8 cellular contexts compared by ENCODE assay signal in genomic region chr19:57746580-57747471, GRCh38. TPM values are rescaled to one million over a fixed set of nuclear protein-coding genes. Genes with fewer than 3 reads are reported as not detected.
A peak's percentile ranks its signal among the peaks of the same experiment; 100 is the strongest.
DNase-seq lines count a peak whose midpoint lies in the region; ATAC-seq, FAIRE-seq and TF ChIP-seq lines count a peak whose summit lies in the region.

Gene ZNF776, plus strand, starts transcription at chr19:57746815. Its CDS starts 244 bp downstream, at chr19:57747059.

- DNase-seq in RCC 7860 (ENCODE audit: low spot score) (peak; percentile 74), activated T-helper 1 cell treated with Interleukin-2 at 50 U/mL for 16 hours (ENCODE audit: low read depth) (peak; percentile 67), fibroblast of mammary gland (ENCODE audit: low read depth) (peak; percentile 91)
- peak; percentile 40 to 90 (median 84) for DNase-seq in naive thymus-derived CD4-positive, alpha-beta T cell

- TF ChIP-seq CTCF in DOHH2 (IDR thresholded peaks at IDR 0.05; ENCODE audit: low read depth, low read length, poor library complexity, severe bottlenecking) (no peak), KMS-11 (conservative IDR thresholded peaks at IDR 0.05; ENCODE audit: low read depth, low read length) (no peak), fibroblast of mammary gland (conservative IDR thresholded peaks at IDR 0.05; ENCODE audit: control insufficient read depth, insufficient read depth, low read depth, low read length) (no peak)

- H3K4me3 Mint-ChIP-seq in naive thymus-derived CD4-positive, alpha-beta T cell = peak within 1 kb of the TSS; percentile 91 to 99 (median 94)
- H3K4me3 Mint-ChIP-seq in stimulated activated memory B cell treated with anti-CD40 and anti-IgM and Interleukin-4, amounts not matched to agents 10 μg/mL and 1 μg/mL and 100 μg/mL, for 72 hours = peak within 1 kb of the TSS; percentile 99

- no peaks in the 10 kb centered on the region for H4K20me1 ChIP-seq in DOHH2 (ENCODE audit: control insufficient read depth, insufficient read depth, low read depth, low read length)
- H4K20me1 ChIP-seq in KMS-11 (ENCODE audit: insufficient read depth) = no peaks in the 10 kb centered on the region

- H3K4me3 ChIP-seq in DOHH2 (ENCODE audit: low read length) (peak within 1 kb of the TSS; percentile 88), KMS-11 (IDR thresholded peaks at IDR 0.05; ENCODE audit: insufficient read depth, low read depth, low read length) (no peak within 1 kb of the TSS), fibroblast of mammary gland (ENCODE audit: control insufficient read depth, low read depth, low read length) (peak within 1 kb of the TSS; percentile 77)
- H3K4me3 ChIP-seq in naive thymus-derived CD4-positive, alpha-beta T cell (ENCODE audit: low read length) = peak within 1 kb of the TSS; percentile 86

- intact Hi-C loops in naive thymus-derived CD4-positive, alpha-beta T cell (cut with micrococcal nuclease) = loop anchor here (1.0 to 5.0 kb wide), 22 partner anchors 20 to 532 kb away; partner anchors contain the start of genes ZNF17 (in 2 of the 2), ZNF551 (in 2 of the 2), ZNF586 (in 2 of the 2) and ZNF671 (in 2 of the 2)

- H3K4me1 Mint-ChIP-seq in naive thymus-derived CD4-positive, alpha-beta T cell = peaks cover 13 to 40% (median 26%) of the 10 kb centered on the region in 7 donors
- peaks cover 31% of the 10 kb centered on the region for H3K4me1 Mint-ChIP-seq in stimulated activated memory B cell treated with anti-CD40 and anti-IgM and Interleukin-4, amounts not matched to agents 10 μg/mL and 1 μg/mL and 100 μg/mL, for 72 hours

- no peaks in the 10 kb centered on the region for H3K27me3 Mint-ChIP-seq in naive thymus-derived CD4-positive, alpha-beta T cell
- H3K27me3 Mint-ChIP-seq in stimulated activated memory B cell treated with anti-CD40 and anti-IgM and Interleukin-4, amounts not matched to agents 10 μg/mL and 1 μg/mL and 100 μg/mL, for 72 hours = no peaks in the 10 kb centered on the region

- H3K27ac Mint-ChIP-seq in naive thymus-derived CD4-positive, alpha-beta T cell = peak within 1 kb of the TSS; percentile 81 to 99 (median 94)
- H3K27ac Mint-ChIP-seq in stimulated activated memory B cell treated with anti-CD40 and anti-IgM and Interleukin-4, amounts not matched to agents 10 μg/mL and 1 μg/mL and 100 μg/mL, for 72 hours = peak within 1 kb of the TSS; percentile 98

- H3K36me3 ChIP-seq in DOHH2 (ENCODE audit: control insufficient read depth, low read length) (peaks cover 39% of the 10 kb centered on the region), KMS-11 (ENCODE audit: insufficient read depth) (peaks cover 8% of the 10 kb centered on the region; the same call in 1 of the 2 replicates)
- peaks cover 12 to 47% (median 34%) of the 10 kb centered on the region in 3 experiments for H3K36me3 ChIP-seq in naive thymus-derived CD4-positive, alpha-beta T cell (ENCODE audit: control insufficient read depth in 2 of 3, insufficient read depth in 3 of 3, low read length in 3 of 3)

- H3K79me2 ChIP-seq in DOHH2 (ENCODE audit: control insufficient read depth, low read length) (peaks cover 23% of the 10 kb centered on the region), KMS-11 (ENCODE audit: insufficient read depth, low read depth) (peaks cover 16% of the 10 kb centered on the region)

- H3F3A ChIP-seq in DOHH2 (ENCODE audit: control insufficient read depth, insufficient read depth) = no peaks in the 10 kb centered on the region

- FAIRE-seq in RCC 7860 (lab: Jason Lieb, UNC) = peak; percentile 88

- H3K27ac ChIP-seq in DOHH2 (ENCODE audit: low read depth, low read length) (peak within 1 kb of the TSS; percentile 34; the same call in 1 of the 2 replicates), KMS-11 (peak within 1 kb of the TSS; percentile 36)
- peak within 1 kb of the TSS; percentile 85 for H3K27ac ChIP-seq in naive thymus-derived CD4-positive, alpha-beta T cell (ENCODE audit: low read depth, low read length)

- H3K9me2 ChIP-seq in DOHH2 (replicated peaks; ENCODE audit: control insufficient read depth, low read length) = no peaks in the 10 kb centered on the region

- H3K9me3 Mint-ChIP-seq in naive thymus-derived CD4-positive, alpha-beta T cell = peaks cover 8 to 77% (median 51%) of the 10 kb centered on the region in 11 donors
- H3K9me3 Mint-ChIP-seq in stimulated activated memory B cell treated with anti-CD40 and anti-IgM and Interleukin-4, amounts not matched to agents 10 μg/mL and 1 μg/mL and 100 μg/mL, for 72 hours = peaks cover 7% of the 10 kb centered on the region

- H3K36me3 Mint-ChIP-seq in naive thymus-derived CD4-positive, alpha-beta T cell = peaks cover 37 to 55% (median 48%) of the 10 kb centered on the region in 5 donors
- H3K36me3 Mint-ChIP-seq in stimulated activated memory B cell treated with anti-CD40 and anti-IgM and Interleukin-4, amounts not matched to agents 10 μg/mL and 1 μg/mL and 100 μg/mL, for 72 hours = peaks cover 51% of the 10 kb centered on the region

- H3K4me2 ChIP-seq in DOHH2 (ENCODE audit: low read length) (peak within 1 kb of the TSS; percentile 93), KMS-11 (peak within 1 kb of the TSS; percentile 55)

- H3K4me1 ChIP-seq in DOHH2 (ENCODE audit: control insufficient read depth, low read length) (peaks cover 11% of the 10 kb centered on the region), KMS-11 (ENCODE audit: low read depth, poor library complexity, severe bottlenecking) (peaks cover 9% of the 10 kb centered on the region)
- H3K4me1 ChIP-seq in naive thymus-derived CD4-positive, alpha-beta T cell (ENCODE audit: control insufficient read depth in 2 of 2, insufficient read depth in 2 of 2, low read length in 2 of 2) = peaks cover 6 to 16% of the 10 kb centered on the region in 2 donors

- POLR2A ChIA-PET in naive thymus-derived CD4-positive, alpha-beta T cell (lab: Charles Lee) = interaction anchor here (1.0 to 2.2 kb wide), 4 partner anchors 9 to 72 kb away, joined by 3 to 13 read pairs (median 6); partner anchors contain the start of genes ZNF552 and ZNF671

- ATAC-seq in GM21786 (IDR thresholded peaks at IDR 0.05; ENCODE audit: unreplicated experiment) = peak; percentile 98
- peak; percentile 99 for ATAC-seq in naive thymus-derived CD4-positive, alpha-beta T cell
- ATAC-seq in stimulated activated memory B cell treated with anti-CD40 and anti-IgM and Interleukin-4, amounts not matched to agents 10 μg/mL and 1 μg/mL and 100 μg/mL, for 72 hours = peak; percentile 99

- CTCF ChIA-PET in naive thymus-derived CD4-positive, alpha-beta T cell (lab: Charles Lee) = interaction anchor here (0.5 to 0.6 kb wide), 2 partner anchors 121 to 345 kb away, joined by 3 read pairs; no protein-coding TSS in a partner anchor

- H2AFZ ChIP-seq in KMS-11 (ENCODE audit: low read depth) = peak within 1 kb of the TSS; percentile 68

- peak within 1 kb of the TSS; percentile 70 for H3K9ac ChIP-seq in KMS-11

- H3K27me3 ChIP-seq in DOHH2 (ENCODE audit: control insufficient read depth, low read length) = no peaks in the 10 kb centered on the region
- no peaks in the 10 kb centered on the region; the same call in 1 of the 2 replicates for H3K27me3 ChIP-seq in KMS-11 (ENCODE audit: insufficient read depth, low read depth)
- no peaks in the 10 kb centered on the region for H3K27me3 ChIP-seq in naive thymus-derived CD4-positive, alpha-beta T cell (ENCODE audit: control insufficient read depth in 2 of 2, insufficient read depth in 2 of 2, low read length in 2 of 2)

- H3K9me3 ChIP-seq in DOHH2 (ENCODE audit: control insufficient read depth, insufficient read depth, low read length) = peaks cover 38% of the 10 kb centered on the region
- H3K9me3 ChIP-seq in naive thymus-derived CD4-positive, alpha-beta T cell (ENCODE audit: control insufficient read depth in 2 of 3, low read length in 3 of 3) = peaks cover 0 to 41% (median 34%) of the 10 kb centered on the region in 3 experiments

RNA-seq across cellular contexts. Expression of gene ZNF776, which starts in this region (rescaled TPM):
- total RNA-seq in naive thymus-derived CD4-positive, alpha-beta T cell = 10 to 100 TPM; 18.9 to 52.3 (median 21.8) TPM
- 10 to 100 TPM in 1 of 2 donors, 1 to 10 TPM in 1; 6.5 to 11.1 TPM for polyA plus RNA-seq in naive thymus-derived CD4-positive, alpha-beta T cell

Comparison
In these comparisons a context has a peak if more than half of its experiments do, and no peak if none do; other contexts are left out.
1. H3K27ac ChIP-seq: peak in every context shown above with its lines; median percentile 85 in naive thymus-derived CD4-positive, alpha-beta T cell; 36 in KMS-11; 34 in DOHH2.